ENCODE assay signal across 1 cellular context in the genomic region with DNA sequence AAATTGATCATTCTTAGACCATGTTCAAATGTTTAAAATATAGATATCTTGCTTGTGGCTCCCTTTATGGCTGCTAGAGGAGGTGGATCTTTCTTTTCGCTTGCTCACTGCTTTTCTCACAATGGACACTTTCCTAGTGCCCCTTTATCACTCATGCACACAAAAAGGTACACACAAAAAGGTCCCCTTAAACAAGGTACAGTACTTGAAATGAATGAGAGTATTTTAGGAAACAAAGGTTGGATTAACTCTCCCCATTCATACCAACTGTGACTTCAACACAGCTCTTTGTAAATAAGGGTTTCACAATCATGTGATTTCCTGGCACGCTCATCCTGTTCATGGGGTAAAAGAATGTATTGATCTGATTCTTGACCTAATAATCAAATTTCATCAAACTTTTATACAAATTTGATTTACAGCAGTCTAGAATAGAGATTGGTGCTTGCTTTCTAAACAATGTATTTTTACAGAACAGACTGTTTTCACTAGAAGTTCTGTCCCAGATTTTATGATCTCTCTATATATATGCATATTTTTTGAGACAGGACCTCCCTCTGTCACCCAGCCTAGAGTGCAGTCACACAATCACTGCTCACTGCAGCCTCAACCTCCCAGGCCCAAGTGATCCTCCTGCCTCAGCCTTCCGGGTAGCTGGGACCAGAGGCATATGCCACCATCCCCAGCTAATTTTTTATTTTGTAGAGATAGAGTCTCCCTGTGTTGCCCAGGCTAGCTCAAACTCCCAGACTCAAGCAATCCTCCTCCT.
TF ChIP-seq lines count a peak whose summit lies in the region.

No MANE protein-coding gene starts in this region.

TF ChIP-seq in HepG2, 621 proteins besides CTCF, POLR2A, EP300 and RAD21 (continued from another document):
- TF ChIP-seq, protein P1, sequence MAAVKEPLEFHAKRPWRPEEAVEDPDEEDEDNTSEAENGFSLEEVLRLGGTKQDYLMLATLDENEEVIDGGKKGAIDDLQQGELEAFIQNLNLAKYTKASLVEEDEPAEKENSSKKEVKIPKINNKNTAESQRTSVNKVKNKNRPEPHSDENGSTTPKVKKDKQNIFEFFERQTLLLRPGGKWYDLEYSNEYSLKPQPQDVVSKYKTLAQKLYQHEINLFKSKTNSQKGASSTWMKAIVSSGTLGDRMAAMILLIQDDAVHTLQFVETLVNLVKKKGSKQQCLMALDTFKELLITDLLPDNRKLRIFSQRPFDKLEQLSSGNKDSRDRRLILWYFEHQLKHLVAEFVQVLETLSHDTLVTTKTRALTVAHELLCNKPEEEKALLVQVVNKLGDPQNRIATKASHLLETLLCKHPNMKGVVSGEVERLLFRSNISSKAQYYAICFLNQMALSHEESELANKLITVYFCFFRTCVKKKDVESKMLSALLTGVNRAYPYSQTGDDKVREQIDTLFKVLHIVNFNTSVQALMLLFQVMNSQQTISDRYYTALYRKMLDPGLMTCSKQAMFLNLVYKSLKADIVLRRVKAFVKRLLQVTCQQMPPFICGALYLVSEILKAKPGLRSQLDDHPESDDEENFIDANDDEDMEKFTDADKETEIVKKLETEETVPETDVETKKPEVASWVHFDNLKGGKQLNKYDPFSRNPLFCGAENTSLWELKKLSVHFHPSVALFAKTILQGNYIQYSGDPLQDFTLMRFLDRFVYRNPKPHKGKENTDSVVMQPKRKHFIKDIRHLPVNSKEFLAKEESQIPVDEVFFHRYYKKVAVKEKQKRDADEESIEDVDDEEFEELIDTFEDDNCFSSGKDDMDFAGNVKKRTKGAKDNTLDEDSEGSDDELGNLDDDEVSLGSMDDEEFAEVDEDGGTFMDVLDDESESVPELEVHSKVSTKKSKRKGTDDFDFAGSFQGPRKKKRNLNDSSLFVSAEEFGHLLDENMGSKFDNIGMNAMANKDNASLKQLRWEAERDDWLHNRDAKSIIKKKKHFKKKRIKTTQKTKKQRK (IDR thresholded peaks at IDR 0.05; ENCODE audit: low read length) = no peak
- no peak for TF ChIP-seq PTBP1 (IDR thresholded peaks at IDR 0.05; ENCODE audit: low read depth, low read length, poor library complexity, severe bottlenecking)
- TF ChIP-seq JUN (CRISPR knock-in tag; IDR thresholded peaks at IDR 0.05) = no peak
- TF ChIP-seq ZNF550 (CRISPR knock-in tag; IDR thresholded peaks at IDR 0.05; ENCODE audit: borderline replicate concordance) = no peak
